ENCODE assay signal across 19 cellular contexts in the genomic region with DNA sequence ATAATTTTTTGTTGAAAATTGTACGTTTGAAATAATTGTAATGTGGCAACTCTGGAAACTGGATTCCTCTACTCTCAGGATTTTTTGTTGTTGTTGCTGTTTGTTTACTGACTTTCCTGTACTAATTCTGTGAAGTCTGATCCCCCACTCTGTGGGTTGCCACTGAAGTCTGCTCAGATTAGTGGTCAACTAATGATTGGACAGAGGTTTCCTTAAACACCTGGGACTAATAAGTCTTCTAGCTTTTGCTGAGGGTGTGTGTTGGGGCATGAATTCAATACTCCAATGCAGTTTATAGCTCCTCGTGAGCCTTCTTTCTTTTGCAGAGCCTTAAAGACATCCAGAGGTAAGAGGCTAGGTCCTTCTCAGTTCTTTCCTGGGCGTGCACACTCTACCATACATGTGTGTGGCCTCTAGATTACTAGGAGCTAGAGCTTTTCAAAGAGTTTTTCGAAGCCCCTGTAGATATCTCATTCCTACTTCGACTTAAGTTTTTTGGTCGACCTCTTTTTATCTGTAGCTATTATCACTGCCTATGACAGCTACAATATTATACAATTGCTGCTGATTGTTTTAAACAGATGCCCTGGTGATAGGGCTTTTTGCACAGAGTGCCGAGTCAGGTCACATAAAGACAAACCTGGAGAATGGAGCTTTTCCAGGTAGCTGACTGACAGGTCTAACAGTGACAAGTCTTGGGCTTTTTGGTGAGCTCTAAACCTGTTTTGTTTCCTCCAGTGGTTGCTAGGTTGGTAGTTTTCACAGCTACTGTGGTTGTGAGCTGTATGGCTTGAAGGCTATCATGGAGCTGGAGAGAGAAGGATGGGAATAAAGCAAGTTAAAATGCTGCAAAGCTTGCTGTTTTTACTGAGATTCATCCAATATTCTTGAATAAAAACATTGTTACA. TPM values are rescaled to one million over a fixed set of nuclear protein-coding genes. Genes with fewer than 3 reads are reported as not detected.
DNase-seq lines count a peak whose midpoint lies in the region; ATAC-seq and TF ChIP-seq lines count a peak whose summit lies in the region.
"Had no signal": no experiment of that assay in that cellular context is flagged by ENCODE, and none has a peak within 500 bp of the region (broad histone marks: within the 10 kb centered on the region; RNA-seq: fewer than 3 reads in every experiment).

No MANE protein-coding gene starts in this region.

- TF ChIP-seq CTCF in Caco-2 (IDR thresholded peaks at IDR 0.05; ENCODE audit: insufficient read depth in 1 of 2, low read depth in 1 of 2, low read length in 1 of 2, severe bottlenecking in 1 of 2, unreplicated experiment in 1 of 2): no peak
- no peak for TF ChIP-seq CTCF in HFFc6 (IDR thresholded peaks at IDR 0.05)

- H3K4me3 Mint-ChIP-seq in Caco-2 (ENCODE audit: unreplicated experiment) (no peak overlapping the region), HFFc6 (no peak overlapping the region)
- H3K4me3 Mint-ChIP-seq: activated naive CD8-positive, alpha-beta T cell treated with anti-CD3 and anti-CD28 coated beads, Interleukin-2, amount 50 U/mL, for 24 hours; activated T-helper 17 cell treated with anti-CD3 and anti-CD28 coated beads, Interleukin-2, amount 50 U/mL, for 72 hours had no signal

- no peak overlapping the region for H3K27ac ChIP-seq in iPS-20b (ENCODE audit: low read length)
- H3K27ac ChIP-seq: brain microvascular endothelial cell, colonic mucosa, Peyer's patch had no signal

- DNase-seq in Caco-2: peak in 1 of 2 experiments; percentile 1
- DNase-seq in HFFc6: no peak
- peak; percentile 7 for DNase-seq in SK-N-DZ (ENCODE audit: low spot score)
- DNase-seq in NCI-H748 treated with DMSO at 0.1 percent for 48 hours (lab: John Stamatoyannopoulos, UW): no peak
- no peak for DNase-seq in activated naive CD4-positive, alpha-beta T cell treated with anti-CD3 and anti-CD28 coated beads, Interleukin-2, amount 50 U/mL, for 16 hours
- no peak for DNase-seq in RPMI8226
- DNase-seq: activated naive CD8-positive, alpha-beta T cell treated with anti-CD3 and anti-CD28 coated beads, Interleukin-2, amount 50 U/mL, for 24 hours; brain microvascular endothelial cell; C1 segment of cervical spinal cord; colonic mucosa; foreskin fibroblast; hypothalamus; NCI-H187; NCI-H2227 treated with DMSO at 0.1 percent for 48 hours; Peyer's patch; T1000 had no signal

- H3K9me3 Mint-ChIP-seq in Caco-2 (ENCODE audit: unreplicated experiment) (peaks cover 15% of the 10 kb centered on the region), HFFc6 (peaks cover 16% of the 10 kb centered on the region)

- H3K9ac ChIP-seq in iPS-20b (ENCODE audit: low read depth, low read length): peak overlapping the region; percentile 17; the same call in 1 of the 2 replicates

- H3K4me1 Mint-ChIP-seq in Caco-2 (ENCODE audit: low read depth, unreplicated experiment): peaks cover 28% of the 10 kb centered on the region
- peaks cover 23% of the 10 kb centered on the region for H3K4me1 Mint-ChIP-seq in HFFc6 (ENCODE audit: low read depth)
- H3K4me1 Mint-ChIP-seq: activated T-helper 17 cell treated with anti-CD3 and anti-CD28 coated beads, Interleukin-2, amount 50 U/mL, for 72 hours had no signal

- POLR2A ChIA-PET in Caco-2 (lab: Charles Lee): interaction anchor here (0.6 kb wide), 1 partner anchor 44 kb away, joined by 4 read pairs; no protein-coding TSS in a partner anchor

- no TSS peak for BruUV-seq in Caco-2 (replicated peaks; lab: Mats Ljungman, UMichigan)

- H3K9me3 ChIP-seq in Caco-2 (no peaks in the 10 kb centered on the region), iPS-20b (ENCODE audit: insufficient read depth, low read depth, low read length) (no peaks in the 10 kb centered on the region; the same call in 1 of the 2 replicates)
- H3K9me3 ChIP-seq: colonic mucosa had no signal

- intact Hi-C loops in Caco-2 (cut with micrococcal nuclease; ENCODE audit: unreplicated experiment): no loop called here

- CTCF ChIA-PET in Caco-2 (lab: Charles Lee): no interaction called here

- no peaks in the 10 kb centered on the region for H3K27me3 ChIP-seq in Caco-2 (replicated peaks; ENCODE audit: control insufficient read depth, insufficient read depth, low read length)
- H3K27me3 ChIP-seq in iPS-20b (ENCODE audit: insufficient read depth, low read length): no peaks in the 10 kb centered on the region
- H3K27me3 ChIP-seq: brain microvascular endothelial cell, colonic mucosa, Peyer's patch had no signal

- H3K4me1 ChIP-seq in Caco-2 (peaks cover 15% of the 10 kb centered on the region), iPS-20b (ENCODE audit: insufficient read depth, low read length) (peaks cover 8% of the 10 kb centered on the region)
- H3K4me1 ChIP-seq: colonic mucosa had no signal

- H3K27ac Mint-ChIP-seq in Caco-2 (ENCODE audit: unreplicated experiment): peak overlapping the region; percentile 29
- peak overlapping the region; percentile 17; the same call in 1 of the 2 replicates for H3K27ac Mint-ChIP-seq in HFFc6
- H3K27ac Mint-ChIP-seq: activated naive CD8-positive, alpha-beta T cell treated with anti-CD3 and anti-CD28 coated beads, Interleukin-2, amount 50 U/mL, for 24 hours; activated T-helper 17 cell treated with anti-CD3 and anti-CD28 coated beads, Interleukin-2, amount 50 U/mL, for 72 hours had no signal

- H3K27me3 Mint-ChIP-seq in Caco-2 (ENCODE audit: insufficient read depth, unreplicated experiment) (no peaks in the 10 kb centered on the region), HFFc6 (ENCODE audit: insufficient read depth) (no peaks in the 10 kb centered on the region)
- H3K27me3 Mint-ChIP-seq: activated naive CD8-positive, alpha-beta T cell treated with anti-CD3 and anti-CD28 coated beads, Interleukin-2, amount 50 U/mL, for 24 hours; activated T-helper 17 cell treated with anti-CD3 and anti-CD28 coated beads, Interleukin-2, amount 50 U/mL, for 72 hours had no signal

- no peak for ATAC-seq in HG02870 (IDR thresholded peaks at IDR 0.05; ENCODE audit: unreplicated experiment)
- ATAC-seq: activated naive CD8-positive, alpha-beta T cell treated with anti-CD3 and anti-CD28 coated beads, Interleukin-2, amount 50 U/mL, for 24 hours; activated T-helper 17 cell treated with anti-CD3 and anti-CD28 coated beads, Interleukin-2, amount 50 U/mL, for 72 hours had no signal

- no peaks in the 10 kb centered on the region for H3K36me3 ChIP-seq in Caco-2 (ENCODE audit: control insufficient read depth, insufficient read depth, low read length)
- no peaks in the 10 kb centered on the region for H3K36me3 ChIP-seq in iPS-20b (ENCODE audit: insufficient read depth, low read depth, low read length)
- H3K36me3 ChIP-seq: brain microvascular endothelial cell, colonic mucosa, Peyer's patch had no signal

- H3K36me3 Mint-ChIP-seq in Caco-2 (ENCODE audit: insufficient read depth, unreplicated experiment): peaks cover 6% of the 10 kb centered on the region
- H3K36me3 Mint-ChIP-seq in HFFc6 (ENCODE audit: low read depth): peaks cover 34% of the 10 kb centered on the region

- no peak overlapping the region for H3K4me3 ChIP-seq in Caco-2 (ENCODE audit: low read depth, low read length)
- no peak overlapping the region for H3K4me3 ChIP-seq in iPS-20b (ENCODE audit: low read length)
- H3K4me3 ChIP-seq: colonic mucosa, Peyer's patch had no signal

RNA-seq across cellular contexts. Expression of a gene that starts 34.0 kb away (rescaled TPM):
- 45.6 and 48.2 TPM in 2 replicates for total RNA-seq in Caco-2 (2022)
- 10 to 100 TPM; 32.3 to 53.5 (median 43.0) TPM for total RNA-seq in HFFc6 (2021; fragmentation: NEBNext Ultra II Directional; extraction: Animal tissue kit (Norgen Biotek cat#: 25700))
- polyA plus RNA-seq in SK-N-DZ (2014; cell fraction: cytosol; rRNA removed): 11.5 and 20.4 TPM in 2 replicates
- 14.7 and 24.3 TPM in 2 replicates for polyA plus RNA-seq in SK-N-DZ (2014; cell fraction: nucleus; rRNA removed)
